ENCODE assay signal across 34 cellular contexts in the genomic region with DNA sequence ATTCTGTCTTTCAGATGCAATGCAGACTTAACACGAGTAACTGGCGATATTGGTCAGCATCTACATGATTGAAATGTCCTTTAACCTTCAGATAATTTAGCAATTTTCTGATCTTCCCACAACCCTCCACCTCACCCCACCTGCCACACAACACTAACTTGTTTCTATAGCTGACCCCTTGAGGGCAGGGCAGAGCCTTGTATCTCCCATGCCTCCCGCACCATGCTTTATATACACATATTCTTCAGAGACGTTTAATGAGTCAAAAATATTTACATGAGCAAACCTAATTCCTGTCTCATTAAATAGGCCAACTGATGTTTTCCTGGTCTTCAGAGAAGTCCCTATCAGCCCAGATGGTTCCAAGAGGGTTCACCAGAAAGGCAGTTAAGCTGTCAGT. TPM values are rescaled to one million over a fixed set of nuclear protein-coding genes. Genes with fewer than 3 reads are reported as not detected.
"Had no signal": no experiment of that assay in that cellular context is flagged by ENCODE, and none has a peak within 500 bp of the region (broad histone marks: within the 10 kb centered on the region; RNA-seq: fewer than 3 reads in every experiment).

No MANE protein-coding gene starts in this region.

- H3K4me1 ChIP-seq: Peyer's patch had no signal

- DNase-seq: activated CD4-positive, alpha-beta memory T cell treated with anti-CD3 and anti-CD28 coated beads for 36 hours; activated CD4-positive, alpha-beta T cell treated with anti-CD3 and anti-CD28 coated beads, Interleukin-2, amount 10 ng/mL, durations not matched to agents 7 days and 5 days; activated CD4-positive, CD25-positive, alpha-beta regulatory T cell; activated gamma-delta T cell; activated naive CD4-positive, alpha-beta T cell treated with anti-CD3 and anti-CD28 coated beads for 36 hours; activated T-cell treated with anti-CD3 and anti-CD28 coated beads for 4 hours; activated T-cell treated with anti-CD3 and anti-CD28 coated beads, Interleukin-2, amount 50 U/mL, for 48 hours; amygdala; MG63; MV-4-11; NCI-H1092 treated with DMSO at 0.1 percent for 48 hours; NCI-H1417 treated with DMSO at 0.1 percent for 48 hours; NCI-H1694; NCI-H2029; NCI-H2107; NCI-H2171 treated with DMSO at 0.1 percent for 48 hours; NCI-H345; NCI-H510A treated with DMSO at 0.1 percent for 48 hours; NK-92 treated with Interleukin-12 subunit alpha and Interleukin-12 subunit beta, amount 100 ng/mL, for 24 hours; OCI-M1; Peyer's patch; Right ventricle myocardium superior; SW 1271 had no signal

- H3K4me3 Mint-ChIP-seq: activated CD4-positive, alpha-beta memory T cell treated with anti-CD3 and anti-CD28 coated beads for 36 hours; activated CD4-positive, alpha-beta T cell treated with anti-CD3 and anti-CD28 coated beads, Interleukin-2, amount 10 ng/mL, durations not matched to agents 7 days and 5 days; activated naive CD4-positive, alpha-beta T cell treated with anti-CD3 and anti-CD28 coated beads for 36 hours; activated naive CD8-positive, alpha-beta T cell; activated T-helper 17 cell treated with anti-CD3 and anti-CD28 coated beads, Interleukin-2, amount 50 U/mL, for 72 hours; brain; T-helper 1 cell treated with Interleukin-12 subunit alpha and Interleukin-12 subunit beta and Interleukin-4 antibody, amounts not matched to agents 30 μg/mL and 1 μg/mL, for 36 hours had no signal

- H3K4me3 ChIP-seq: cardiac muscle cell, MG63, Peyer's patch, SJSA1 had no signal

- ATAC-seq: activated T-helper 17 cell treated with anti-CD3 and anti-CD28 coated beads, Interleukin-2, amount 50 U/mL, for 72 hours; SK-N-SH treated with all-trans-retinoic acid at 6 μM for 48 hours had no signal

- H3K9me3 Mint-ChIP-seq: activated CD4-positive, alpha-beta memory T cell treated with anti-CD3 and anti-CD28 coated beads for 36 hours; activated CD4-positive, alpha-beta T cell treated with anti-CD3 and anti-CD28 coated beads, Interleukin-2, amount 10 ng/mL, durations not matched to agents 7 days and 5 days; activated naive CD4-positive, alpha-beta T cell treated with anti-CD3 and anti-CD28 coated beads for 36 hours; activated T-helper 17 cell treated with anti-CD3 and anti-CD28 coated beads, Interleukin-2, amount 50 U/mL, for 72 hours; brain; T-helper 1 cell treated with Interleukin-12 subunit alpha and Interleukin-12 subunit beta and Interleukin-4 antibody, amounts not matched to agents 30 μg/mL and 1 μg/mL, for 36 hours had no signal

- H3K4me1 Mint-ChIP-seq: activated CD4-positive, alpha-beta T cell treated with anti-CD3 and anti-CD28 coated beads, Interleukin-2, amount 10 ng/mL, durations not matched to agents 7 days and 5 days; activated T-helper 17 cell treated with anti-CD3 and anti-CD28 coated beads, Interleukin-2, amount 50 U/mL, for 72 hours; brain had no signal

- H3K27ac ChIP-seq: cardiac muscle cell, KMS-11, Peyer's patch, RWPE1, SJSA1 had no signal

- H3K27me3 ChIP-seq: MG63, Peyer's patch, SJSA1 had no signal

- H3K4me2 ChIP-seq: KMS-11 had no signal

- H3K27ac Mint-ChIP-seq: activated CD4-positive, alpha-beta memory T cell treated with anti-CD3 and anti-CD28 coated beads for 36 hours; activated CD4-positive, alpha-beta T cell treated with anti-CD3 and anti-CD28 coated beads, Interleukin-2, amount 10 ng/mL, durations not matched to agents 7 days and 5 days; activated naive CD4-positive, alpha-beta T cell treated with anti-CD3 and anti-CD28 coated beads for 36 hours; activated naive CD8-positive, alpha-beta T cell; activated T-helper 17 cell treated with anti-CD3 and anti-CD28 coated beads, Interleukin-2, amount 50 U/mL, for 72 hours; brain; T-helper 1 cell treated with Interleukin-12 subunit alpha and Interleukin-12 subunit beta and Interleukin-4 antibody, amounts not matched to agents 30 μg/mL and 1 μg/mL, for 36 hours had no signal

- H3K36me3 Mint-ChIP-seq: activated CD4-positive, alpha-beta memory T cell treated with anti-CD3 and anti-CD28 coated beads for 36 hours; activated naive CD8-positive, alpha-beta T cell; brain had no signal

- H3K9ac ChIP-seq: KMS-11 had no signal

- H3K9me3 ChIP-seq: MG63, Peyer's patch, SJSA1 had no signal

- H3K27me3 Mint-ChIP-seq: activated CD4-positive, alpha-beta T cell treated with anti-CD3 and anti-CD28 coated beads, Interleukin-2, amount 10 ng/mL, durations not matched to agents 7 days and 5 days had no signal

- H3K36me3 ChIP-seq: cardiac muscle cell, MG63, Peyer's patch, SJSA1 had no signal

RNA-seq across cellular contexts. Expression of a gene that starts 6.6 kb away (rescaled TPM):
- total RNA-seq: activated CD4-positive, alpha-beta memory T cell treated with anti-CD3 and anti-CD28 coated beads for 36 hours; activated CD4-positive, alpha-beta T cell treated with anti-CD3 and anti-CD28 coated beads, Interleukin-2, amount 10 ng/mL, durations not matched to agents 7 days and 5 days; activated CD8-positive, alpha-beta memory T cell treated with anti-CD3 and anti-CD28 coated beads for 36 hours; activated naive CD4-positive, alpha-beta T cell treated with anti-CD3 and anti-CD28 coated beads for 36 hours; activated T-helper 17 cell treated with anti-CD3 and anti-CD28 coated beads, Interleukin-2, amount 50 U/mL, for 72 hours; astrocyte; Peyer's patch; SJSA1 had no signal
- polyA plus RNA-seq: cardiac muscle cell had no signal

RNA-seq across cellular contexts. Expression of a gene that starts 23.9 kb away (rescaled TPM):
- total RNA-seq: activated CD4-positive, alpha-beta memory T cell treated with anti-CD3 and anti-CD28 coated beads for 36 hours; activated CD4-positive, alpha-beta T cell treated with anti-CD3 and anti-CD28 coated beads, Interleukin-2, amount 10 ng/mL, durations not matched to agents 7 days and 5 days; activated CD8-positive, alpha-beta memory T cell treated with anti-CD3 and anti-CD28 coated beads for 36 hours; activated naive CD4-positive, alpha-beta T cell treated with anti-CD3 and anti-CD28 coated beads for 36 hours; activated T-helper 17 cell treated with anti-CD3 and anti-CD28 coated beads, Interleukin-2, amount 50 U/mL, for 72 hours; astrocyte; cardiac muscle cell; Peyer's patch; Right ventricle myocardium superior; SJSA1 had no signal
- polyA plus RNA-seq: cardiac muscle cell had no signal

RNA-seq across cellular contexts. Expression of a gene that starts 27.8 kb away (rescaled TPM):
- total RNA-seq: activated CD4-positive, alpha-beta memory T cell treated with anti-CD3 and anti-CD28 coated beads for 36 hours; activated CD4-positive, alpha-beta T cell treated with anti-CD3 and anti-CD28 coated beads, Interleukin-2, amount 10 ng/mL, durations not matched to agents 7 days and 5 days; activated CD8-positive, alpha-beta memory T cell treated with anti-CD3 and anti-CD28 coated beads for 36 hours; activated naive CD4-positive, alpha-beta T cell treated with anti-CD3 and anti-CD28 coated beads for 36 hours; activated T-helper 17 cell treated with anti-CD3 and anti-CD28 coated beads, Interleukin-2, amount 50 U/mL, for 72 hours; cardiac muscle cell had no signal
